Comparison of ENCODE assay signal across 8 cellular contexts in genomic region chr7:138886501-138886917, GRCh38.
DNase-seq lines count a peak whose midpoint lies in the region; ATAC-seq and FAIRE-seq lines count a peak whose summit lies in the region.

No MANE protein-coding gene starts in this region.

- H3K36me3 Mint-ChIP-seq in activated CD4-positive, alpha-beta memory T cell treated with anti-CD3 and anti-CD28 coated beads for 36 hours: no peaks in the 10 kb centered on the region

- H3K4me1 ChIP-seq in small intestine (ENCODE audit: control insufficient read depth in 2 of 2, insufficient read depth in 1 of 2, low read depth in 1 of 2, low read length in 1 of 2): no peaks in the 10 kb centered on the region

- no peaks in the 10 kb centered on the region for H3K36me3 ChIP-seq in small intestine (ENCODE audit: control insufficient read depth in 2 of 2, insufficient read depth in 2 of 2, low read length in 2 of 2)

- CTCF ChIA-PET in activated CD4-positive, alpha-beta memory T cell treated with anti-CD3 and anti-CD28 coated beads for 36 hours (lab: Charles Lee): interaction anchor here (0.6 to 3.1 kb wide), 48 partner anchors 9 to 1176 kb away, joined by 3 to 60 read pairs (median 4); partner anchors contain the start of genes CREB3L2 and PARP12

- H3K27me3 Mint-ChIP-seq in activated CD4-positive, alpha-beta memory T cell treated with anti-CD3 and anti-CD28 coated beads for 36 hours: no peaks in the 10 kb centered on the region

- POLR2A ChIA-PET in activated CD4-positive, alpha-beta memory T cell treated with anti-CD3 and anti-CD28 coated beads for 36 hours (lab: Charles Lee): interaction anchor here (0.6 kb wide), 1 partner anchor 142 kb away, joined by 3 read pairs; no protein-coding TSS in a partner anchor

- no peaks in the 10 kb centered on the region for H3K27me3 ChIP-seq in small intestine (ENCODE audit: control insufficient read depth in 2 of 2, insufficient read depth in 2 of 2, low read length in 2 of 2)

- H3K4me1 Mint-ChIP-seq in activated CD4-positive, alpha-beta memory T cell treated with anti-CD3 and anti-CD28 coated beads for 36 hours (ENCODE audit: low read depth): peaks cover 15% of the 10 kb centered on the region

- 8 to 28% (median 20%) methylated on average over 4 of the region's 4 CpGs for WGBS in small intestine, 3 donors

- peak overlapping the region; percentile 62 for H3K27ac Mint-ChIP-seq in activated CD4-positive, alpha-beta memory T cell treated with anti-CD3 and anti-CD28 coated beads for 36 hours

- no peak for FAIRE-seq in small intestine (lab: Jason Lieb, UNC)

- H3K9me3 ChIP-seq in small intestine (ENCODE audit: control insufficient read depth, low read depth): no peaks in the 10 kb centered on the region

- H3K9me3 Mint-ChIP-seq in activated CD4-positive, alpha-beta memory T cell treated with anti-CD3 and anti-CD28 coated beads for 36 hours: no peaks in the 10 kb centered on the region

- H3K4me3 ChIP-seq in small intestine (ENCODE audit: low read depth in 1 of 2, low read length in 2 of 2): no peak overlapping the region

- H3K4me3 Mint-ChIP-seq in activated CD4-positive, alpha-beta memory T cell treated with anti-CD3 and anti-CD28 coated beads for 36 hours: no peak overlapping the region

- DNase-seq in DMS53 treated with DMSO at 0.1 percent for 48 hours (lab: John Stamatoyannopoulos, UW; ENCODE audit: unreplicated experiment) (peak; percentile 84), GM19238 (ENCODE audit: insufficient read length, low spot score) (peak; percentile 45), NCI-H345 (lab: John Stamatoyannopoulos, UW) (peak; percentile 58), germinal center (ENCODE audit: low spot score) (peak; percentile 68), small intestine (peak; percentile 76), substantia nigra (lab: John Stamatoyannopoulos, UW) (no peak)
- peak; percentile 28 for DNase-seq in activated CD4-positive, alpha-beta memory T cell treated with anti-CD3 and anti-CD28 coated beads for 36 hours

- ATAC-seq in HG03159 (IDR thresholded peaks at IDR 0.05; ENCODE audit: unreplicated experiment): peak; percentile 92

- intact Hi-C loops in activated CD4-positive, alpha-beta memory T cell treated with anti-CD3 and anti-CD28 coated beads for 36 hours (cut with micrococcal nuclease): loop anchor here (1.0 to 10.0 kb wide), 6 partner anchors 10 to 458 kb away; partner anchors contain the start of gene FMC1

- H3K27ac ChIP-seq in small intestine (ENCODE audit: low read depth in 1 of 2, low read length in 1 of 2): no peak overlapping the region
- no peak overlapping the region for H3K27ac ChIP-seq in substantia nigra (ENCODE audit: low read depth, low read length, poor library complexity, severe bottlenecking)

Comparison
In these comparisons a context has a peak if more than half of its experiments do, and no peak if none do; other contexts are left out.
1. DNase-seq: peak in DMS53 treated with DMSO at 0.1 percent for 48 hours (single experiment), GM19238 (single experiment), NCI-H345 (single experiment), activated CD4-positive, alpha-beta memory T cell treated with anti-CD3 and anti-CD28 coated beads for 36 hours (single experiment), germinal center (single experiment) and small intestine (single experiment); none in substantia nigra (0 of 49).